In genomic region chr4:47075919-47076318, GRCh38 we compare ENCODE assay signal across 21 cellular contexts. TPM values are rescaled to one million over a fixed set of nuclear protein-coding genes. Genes with fewer than 3 reads are reported as not detected.
DNase-seq lines count a peak whose midpoint lies in the region; ATAC-seq and TF ChIP-seq lines count a peak whose summit lies in the region.
"Had no signal": no experiment of that assay in that cellular context is flagged by ENCODE, and none has a peak within 500 bp of the region (broad histone marks: within the 10 kb centered on the region; RNA-seq: fewer than 3 reads in every experiment).

No MANE protein-coding gene starts in this region.

- no peaks in the 10 kb centered on the region for H3K36me3 ChIP-seq in GM23338 (ENCODE audit: insufficient read depth)
- H3K36me3 ChIP-seq in PC-9 (ENCODE audit: low read depth), result no peaks in the 10 kb centered on the region
- H3K36me3 ChIP-seq: sigmoid colon had no signal

- CTCF ChIA-PET in PC-9 (lab: Charles Lee), result no interaction called here

- H3K27ac Mint-ChIP-seq in GM23338 (no peak overlapping the region), nephron progenitor cell (peak overlapping the region; percentile 93)
- H3K27ac Mint-ChIP-seq: CD4-positive, alpha-beta T cell; effector memory CD8-positive, alpha-beta T cell; naive thymus-derived CD8-positive, alpha-beta T cell; type B pancreatic cell had no signal

- peaks cover 12% of the 10 kb centered on the region; the same call in 2 of the 3 replicates for H3K4me1 Mint-ChIP-seq in GM23338
- peaks cover 21% of the 10 kb centered on the region for H3K4me1 Mint-ChIP-seq in nephron progenitor cell
- H3K4me1 Mint-ChIP-seq: naive thymus-derived CD8-positive, alpha-beta T cell had no signal

- H2AFZ ChIP-seq in GM23338 (peak overlapping the region; percentile 74), PC-9 (0 out of 2 replicates have a peak overlapping the region, but pooled peaks have one; percentile 3)
- H2AFZ ChIP-seq: parathyroid adenoma had no signal

- H3K27me3 ChIP-seq in GM23338 (ENCODE audit: insufficient read depth) (no peaks in the 10 kb centered on the region), PC-9 (ENCODE audit: insufficient read depth, low read depth) (no peaks in the 10 kb centered on the region), dorsolateral prefrontal cortex (no peaks in the 10 kb centered on the region)
- H3K27me3 ChIP-seq: sigmoid colon had no signal

- H3K27ac ChIP-seq in GM23338 (ENCODE audit: low read depth), result no peak overlapping the region
- no peak overlapping the region for H3K27ac ChIP-seq in PC-9
- peak overlapping the region in 44 of 59 donors; percentile 2 to 75 (median 44) for H3K27ac ChIP-seq in dorsolateral prefrontal cortex
- H3K27ac ChIP-seq: parathyroid adenoma, sigmoid colon had no signal

- H3K4me1 ChIP-seq in GM23338 (ENCODE audit: insufficient read depth), result 0 out of 2 replicates have a peak, but pooled peaks cover 7% of the 10 kb centered on the region
- H3K4me1 ChIP-seq in PC-9 (replicated peaks; ENCODE audit: insufficient read depth), result no peaks in the 10 kb centered on the region; the same call in 1 of the 2 replicates
- H3K4me1 ChIP-seq: parathyroid adenoma, sigmoid colon had no signal

- no peaks in the 10 kb centered on the region for H3K9me3 ChIP-seq in PC-9 (ENCODE audit: insufficient read depth, low read depth)
- H3K9me3 ChIP-seq: sigmoid colon had no signal

- H3K79me2 ChIP-seq in GM23338 (replicated peaks; ENCODE audit: insufficient read depth) (no peaks in the 10 kb centered on the region), PC-9 (ENCODE audit: low read depth) (no peaks in the 10 kb centered on the region)
- H3K79me2 ChIP-seq: parathyroid adenoma had no signal

- ATAC-seq in GM23338 (peak; percentile 74), GM21786 (IDR thresholded peaks at IDR 0.05; ENCODE audit: unreplicated experiment) (no peak), GM21528 (IDR thresholded peaks at IDR 0.05; ENCODE audit: low FRiP score, unreplicated experiment) (no peak)
- ATAC-seq: effector memory CD8-positive, alpha-beta T cell; naive thymus-derived CD8-positive, alpha-beta T cell had no signal

- intact Hi-C loops in PC-9 (cut with micrococcal nuclease; ENCODE audit: unreplicated experiment), result no loop called here
- intact Hi-C loops in dorsolateral prefrontal cortex (cut with DNase I), result no loop called here

- H3K4me2 ChIP-seq in GM23338 (no peak overlapping the region), PC-9 (no peak overlapping the region)

- H3F3A ChIP-seq in GM23338 (replicated peaks; ENCODE audit: low read depth), result no peaks in the 10 kb centered on the region
- H3F3A ChIP-seq in PC-9 (ENCODE audit: insufficient read depth, low read depth), result no peaks in the 10 kb centered on the region

- H3K36me3 Mint-ChIP-seq in GM23338 (ENCODE audit: low read depth) (no peaks in the 10 kb centered on the region), nephron progenitor cell (ENCODE audit: low read depth) (no peaks in the 10 kb centered on the region)
- H3K36me3 Mint-ChIP-seq: naive thymus-derived CD8-positive, alpha-beta T cell; type B pancreatic cell had no signal

- POLR2A ChIA-PET in PC-9 (lab: Charles Lee; ENCODE audit: unreplicated experiment), result no interaction called here

- no TSS peak for BruUV-seq in PC-9 (replicated peaks; lab: Mats Ljungman, UMichigan)

- H3K4me3 Mint-ChIP-seq in GM23338 (no peak overlapping the region), nephron progenitor cell (no peak overlapping the region)
- H3K4me3 Mint-ChIP-seq: CD4-positive, alpha-beta T cell; effector memory CD8-positive, alpha-beta T cell; naive thymus-derived CD8-positive, alpha-beta T cell; type B pancreatic cell had no signal

- H3K4me3 ChIP-seq in GM23338 (no peak overlapping the region), PC-9 (no peak overlapping the region), dorsolateral prefrontal cortex (no peak overlapping the region)
- H3K4me3 ChIP-seq: sigmoid colon had no signal

- TF ChIP-seq CTCF in GM23338 (conservative IDR thresholded peaks at IDR 0.05; ENCODE audit: low read depth in 2 of 2) (no peak), PC-9 (conservative IDR thresholded peaks at IDR 0.05) (no peak), dorsolateral prefrontal cortex (IDR thresholded peaks at IDR 0.05 in 54 of 56, conservative IDR thresholded peaks at IDR 0.05 in 2 of 56; ENCODE audit: low read depth in 1 of 56, partially characterized antibody in 56 of 56) (no peak), nephron progenitor cell (IDR thresholded peaks at IDR 0.05) (no peak)

- in situ Hi-C loops in KBM-7 (cut with MboI; ENCODE audit: low pct_unique_long_range_greater_than_20kb, low sequenced_read_pairs), result no loop called here

- peaks cover 1% of the 10 kb centered on the region; the same call in 1 of the 2 replicates for H3K9me2 ChIP-seq in GM23338 (ENCODE audit: insufficient read depth)
- no peaks in the 10 kb centered on the region for H3K9me2 ChIP-seq in PC-9 (ENCODE audit: insufficient read depth)

- H4K20me1 ChIP-seq in GM23338 (replicated peaks; ENCODE audit: insufficient read depth), result no peaks in the 10 kb centered on the region
- H4K20me1 ChIP-seq in PC-9 (ENCODE audit: insufficient read depth), result no peaks in the 10 kb centered on the region

- DNase-seq in GM23338 (ENCODE audit: low spot score), result peak; percentile 34
- no peak for DNase-seq in PC-9
- no peak for DNase-seq in dorsolateral prefrontal cortex
- DNase-seq in nephron progenitor cell, result no peak
- DNase-seq in KBM-7, result no peak
- DNase-seq in pons (ENCODE audit: low spot score), result no peak
- DNase-seq: activated naive CD4-positive, alpha-beta T cell treated with anti-CD3 and anti-CD28 coated beads, Interleukin-2, amount 50 U/mL, for 16 hours; activated T-cell treated with anti-CD3 and anti-CD28 coated beads, Interleukin-2, amount 50 U/mL, for 48 hours; CD4-positive, alpha-beta T cell; effector memory CD8-positive, alpha-beta T cell; mesendoderm; naive thymus-derived CD8-positive, alpha-beta T cell; NCI-H1048; NCI-H526 treated with DMSO at 0.1 percent for 48 hours; sigmoid colon; stimulated activated CD8-positive, alpha-beta memory T cell treated with anti-CD3 and anti-CD28 coated beads, Interleukin-4, amount 100 ng/mL, for 48 hours had no signal

- H3K9me3 Mint-ChIP-seq in GM23338 (no peaks in the 10 kb centered on the region), nephron progenitor cell (no peaks in the 10 kb centered on the region)
- H3K9me3 Mint-ChIP-seq: CD4-positive, alpha-beta T cell; effector memory CD8-positive, alpha-beta T cell; type B pancreatic cell had no signal

- peaks cover under 1% of the 10 kb centered on the region for H3K27me3 Mint-ChIP-seq in GM23338 (ENCODE audit: insufficient read depth, low read depth, poor library complexity)
- H3K27me3 Mint-ChIP-seq in nephron progenitor cell (ENCODE audit: low read depth, poor library complexity), result peaks cover 4% of the 10 kb centered on the region
- H3K27me3 Mint-ChIP-seq: type B pancreatic cell had no signal

TF ChIP-seq in GM23338, 12 proteins besides CTCF, POLR2A, EP300 and RAD21 (continues in another document):
- TF ChIP-seq EZH2phosphoT487 (IDR thresholded peaks at IDR 0.05; ENCODE audit: unreplicated experiment) (no peak), NANOG (IDR thresholded peaks at IDR 0.05; ENCODE audit: borderline replicate concordance) (no peak), POLR2AphosphoS5 (IDR thresholded peaks at IDR 0.05; ENCODE audit: low read depth) (no peak)

RNA-seq across cellular contexts. Expression of gene GABRB1, which starts 44.6 kb away (rescaled TPM):
- 0.97 and 1.0 TPM in 2 replicates for total RNA-seq in GM23338 (2014; rRNA removed; shearing (Covaris generic))
- polyA plus RNA-seq in GM23338 (2016; fragmentation: Nextera tagmentation; extraction: Ambion mirVana), result 0.14 and 0.26 TPM in 2 replicates
- total RNA-seq in PC-9 (2021) (not detected in 2 replicates), dorsolateral prefrontal cortex (100 to 1,000 TPM in 50 of 120 experiments, 10 to 100 TPM in 70; 34.7 to 138 (median 95.9) TPM)
- total RNA-seq: CD4-positive, alpha-beta T cell; LHCN-M2; naive thymus-derived CD8-positive, alpha-beta T cell had no signal
- polyA plus RNA-seq: naive thymus-derived CD8-positive, alpha-beta T cell had no signal

Comparison
In these comparisons a context has a peak if more than half of its experiments do, and no peak if none do; other contexts are left out.
1. H3K27ac ChIP-seq: peak in dorsolateral prefrontal cortex (44 of 59); none in GM23338 (single experiment) and PC-9 (single experiment).
2. RNA of gene GABRB1, which starts 44.6 kb away (total RNA-seq): 34.7 to 138 TPM in dorsolateral prefrontal cortex; 0.97 to 1.0 TPM in GM23338 and not detected in PC-9; every median in the first group is over 10 times any median in the second.